In the genomic region with DNA sequence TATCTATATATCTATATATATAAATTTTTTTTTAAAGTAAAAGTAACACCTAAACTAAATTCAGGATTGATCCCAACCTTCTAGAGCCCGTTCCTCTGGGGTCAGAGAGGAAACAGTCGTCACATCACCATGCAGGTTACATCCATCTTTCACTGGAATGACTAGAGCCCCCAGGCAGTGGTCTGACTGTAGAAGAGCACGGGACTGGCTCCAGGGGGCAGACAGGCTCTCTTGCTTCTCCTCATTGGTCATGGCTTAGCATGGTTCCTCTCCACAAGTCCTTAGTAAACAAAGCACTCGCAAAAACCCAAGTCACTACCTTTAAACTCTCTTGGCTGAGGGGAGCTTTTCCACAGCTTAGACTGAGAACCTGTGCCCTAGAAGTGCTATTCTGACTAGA, we compare ENCODE assay signal across 29 cellular contexts.
"Had no signal": no experiment of that assay in that cellular context is flagged by ENCODE, and none has a peak within 500 bp of the region (broad histone marks: within the 10 kb centered on the region; RNA-seq: fewer than 3 reads in every experiment).

No MANE protein-coding gene starts in this region.

- H3K4me3 Mint-ChIP-seq: naive thymus-derived CD8-positive, alpha-beta T cell; natural killer cell treated with Interleukin-12 subunit alpha and Interleukin-12 subunit beta and Interleukin-15 and Interleukin-18, amount 100 ng/mL, for 72 hours; nephron progenitor cell; neural progenitor cell; stimulated activated memory B cell treated with anti-CD40 and anti-IgM and Interleukin-4, amounts not matched to agents 10 μg/mL and 1 μg/mL and 100 μg/mL, for 72 hours; stimulated activated naive CD8-positive, alpha-beta T cell treated with anti-CD3 and anti-CD28 coated beads, Interleukin-15, Interleukin-2, amounts not matched to agents 100 ng/mL and 50 ng/mL, for 24 hours had no signal

- H3K79me2 ChIP-seq: parathyroid adenoma had no signal

- H3K4me3 ChIP-seq: neural progenitor cell, ovary, psoas muscle, right lobe of liver, sigmoid colon, stomach, thoracic aorta, thyroid gland, tibial nerve, upper lobe of left lung, vagina had no signal

- H2AFZ ChIP-seq: neural progenitor cell, parathyroid adenoma had no signal

- H3K27ac ChIP-seq: neural progenitor cell, ovary, parathyroid adenoma, psoas muscle, right lobe of liver, sigmoid colon, stomach, thoracic aorta, thyroid gland, tibial nerve, upper lobe of left lung, vagina had no signal

- H3K4me1 ChIP-seq: neural progenitor cell, parathyroid adenoma, psoas muscle, right lobe of liver, sigmoid colon, stomach, thyroid gland, tibial nerve, upper lobe of left lung, vagina had no signal

- DNase-seq: naive thymus-derived CD8-positive, alpha-beta T cell; nephron progenitor cell; occipital lobe; ovary; posterior cingulate gyrus; psoas muscle; right cardiac atrium; right lobe of liver; sigmoid colon; small intestine; stimulated activated CD4-positive, alpha-beta T cell treated with anti-CD3 and anti-CD28 coated beads, Interleukin-1b, Interleukin-23, amount 100 ng/mL, for 48 hours; stimulated activated CD4-positive, alpha-beta T cell treated with anti-CD3 and anti-CD28 coated beads, Interleukin-4, amount 100 ng/mL, for 1 hour; stimulated activated CD4-positive, alpha-beta T cell treated with anti-CD3 and anti-CD28 coated beads, Interleukin-4, amount 100 ng/mL, for 4 hours; stimulated activated CD8-positive, alpha-beta memory T cell treated with anti-CD3 and anti-CD28 coated beads, Interleukin-4, amount 100 ng/mL, for 48 hours; stimulated activated naive CD4-positive, alpha-beta T cell treated with Interleukin-2 at 50 U/mL for 16 hours; stomach; thyroid gland; trophoblast cell had no signal

- FAIRE-seq: small intestine, urothelium cell line had no signal

- ATAC-seq: naive thymus-derived CD8-positive, alpha-beta T cell; natural killer cell treated with Interleukin-12 subunit alpha and Interleukin-12 subunit beta and Interleukin-15 and Interleukin-18, amount 100 ng/mL, for 72 hours; psoas muscle; right cardiac atrium; right lobe of liver; stimulated activated memory B cell treated with anti-CD40 and anti-IgM and Interleukin-4, amounts not matched to agents 10 μg/mL and 1 μg/mL and 100 μg/mL, for 72 hours had no signal

- H3K4me2 ChIP-seq: neural progenitor cell had no signal

- H3K9me3 ChIP-seq: ovary, psoas muscle, right lobe of liver, sigmoid colon, stomach, thoracic aorta, thyroid gland, tibial nerve, upper lobe of left lung, vagina had no signal

- H3K9me3 Mint-ChIP-seq: natural killer cell treated with Interleukin-12 subunit alpha and Interleukin-12 subunit beta and Interleukin-15 and Interleukin-18, amount 100 ng/mL, for 72 hours had no signal

- H3K36me3 Mint-ChIP-seq: naive thymus-derived CD8-positive, alpha-beta T cell; natural killer cell treated with Interleukin-12 subunit alpha and Interleukin-12 subunit beta and Interleukin-15 and Interleukin-18, amount 100 ng/mL, for 72 hours; neural progenitor cell; stimulated activated memory B cell treated with anti-CD40 and anti-IgM and Interleukin-4, amounts not matched to agents 10 μg/mL and 1 μg/mL and 100 μg/mL, for 72 hours had no signal

- H3K27me3 Mint-ChIP-seq: stimulated activated memory B cell treated with anti-CD40 and anti-IgM and Interleukin-4, amounts not matched to agents 10 μg/mL and 1 μg/mL and 100 μg/mL, for 72 hours had no signal

- H3K4me1 Mint-ChIP-seq: naive thymus-derived CD8-positive, alpha-beta T cell; nephron progenitor cell; neural progenitor cell; stimulated activated memory B cell treated with anti-CD40 and anti-IgM and Interleukin-4, amounts not matched to agents 10 μg/mL and 1 μg/mL and 100 μg/mL, for 72 hours had no signal

- H3K27me3 ChIP-seq: ovary, right lobe of liver, sigmoid colon, stomach, thyroid gland, tibial nerve, upper lobe of left lung, vagina had no signal

- H3K27ac Mint-ChIP-seq: naive thymus-derived CD8-positive, alpha-beta T cell; natural killer cell treated with Interleukin-12 subunit alpha and Interleukin-12 subunit beta and Interleukin-15 and Interleukin-18, amount 100 ng/mL, for 72 hours; nephron progenitor cell; neural progenitor cell; progenitor cell of endocrine pancreas; stimulated activated memory B cell treated with anti-CD40 and anti-IgM and Interleukin-4, amounts not matched to agents 10 μg/mL and 1 μg/mL and 100 μg/mL, for 72 hours; stimulated activated naive CD8-positive, alpha-beta T cell treated with anti-CD3 and anti-CD28 coated beads, Interleukin-15, Interleukin-2, amounts not matched to agents 100 ng/mL and 50 ng/mL, for 24 hours had no signal

- H3K36me3 ChIP-seq: neural progenitor cell, ovary, right lobe of liver, sigmoid colon, stomach, thoracic aorta, thyroid gland, tibial nerve, upper lobe of left lung, vagina had no signal

- H3K9ac ChIP-seq: neural progenitor cell, parathyroid adenoma had no signal
